Comparison of ENCODE assay signal across 10 cellular contexts in the genomic region with DNA sequence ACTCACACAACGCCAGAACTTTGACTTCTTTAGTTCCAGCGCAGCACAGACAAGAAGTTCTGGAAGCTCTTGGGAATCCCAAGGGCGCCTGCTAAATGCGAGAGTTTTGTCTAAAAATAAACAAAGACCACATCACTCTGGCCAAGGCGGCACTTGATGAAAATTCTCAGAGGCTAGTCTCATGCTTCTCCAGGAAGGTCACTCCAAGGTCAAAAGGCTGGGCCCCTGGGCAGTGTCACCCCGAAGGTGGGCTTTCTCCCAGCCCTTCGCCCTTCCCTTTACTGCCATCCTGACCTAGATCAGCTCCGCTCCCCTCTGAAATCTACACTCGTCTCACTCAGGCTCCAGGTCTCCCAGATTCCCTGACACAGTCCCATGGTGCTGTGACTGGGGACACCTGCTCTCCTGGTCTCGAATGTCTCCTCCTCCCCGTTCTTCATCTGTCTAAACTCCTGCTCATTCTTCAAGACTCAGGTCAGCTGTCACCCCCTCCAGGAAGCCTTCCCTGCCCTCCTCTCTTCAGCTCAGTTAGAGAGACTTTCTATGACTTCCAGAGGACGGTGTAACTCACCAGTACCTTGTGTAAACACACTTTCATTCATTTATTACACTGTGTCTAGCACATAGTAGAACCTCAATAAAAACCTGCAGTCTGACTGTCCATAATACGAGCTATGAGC. TPM values are rescaled to one million over a fixed set of nuclear protein-coding genes. Genes with fewer than 3 reads are reported as not detected.
DNase-seq lines count a peak whose midpoint lies in the region; ATAC-seq, FAIRE-seq and TF ChIP-seq lines count a peak whose summit lies in the region.
"Had no signal": no experiment of that assay in that cellular context is flagged by ENCODE, and none has a peak within 500 bp of the region (broad histone marks: within the 10 kb centered on the region; RNA-seq: fewer than 3 reads in every experiment).

No MANE protein-coding gene starts in this region.

- no peak for TF ChIP-seq EP300 in GM12878 (IDR thresholded peaks at IDR 0.05; ENCODE audit: borderline replicate concordance in 1 of 2, control insufficient read depth in 1 of 2, low read depth in 2 of 2, low read length in 2 of 2)

- H3K79me2 ChIP-seq in GM12878 (ENCODE audit: control insufficient read depth, insufficient read depth, low read length) = peaks cover 34% of the 10 kb centered on the region

- H3K9me3 Mint-ChIP-seq in activated CD4-positive, alpha-beta T cell treated with anti-CD3 and anti-CD28 coated beads, Interleukin-2, amount 10 ng/mL, durations not matched to agents 24 days and 14 days = no peaks in the 10 kb centered on the region

- H3K36me3 Mint-ChIP-seq in activated CD4-positive, alpha-beta T cell treated with anti-CD3 and anti-CD28 coated beads, Interleukin-2, amount 10 ng/mL, durations not matched to agents 24 days and 14 days (ENCODE audit: low read depth) = peaks cover 29% of the 10 kb centered on the region

- POLR2A ChIA-PET in GM12878 (lab: Charles Lee) = interaction anchor here (0.6 to 5.5 kb wide), 8 partner anchors 8 to 79 kb away, joined by 3 to 31 read pairs (median 8); no protein-coding TSS in a partner anchor

- SMC1A ChIA-PET in GM12878 (lab: Charles Lee; ENCODE audit: uncharacterized antibody, unreplicated experiment) = interaction anchor here (0.6 to 21.7 kb wide), 13 partner anchors 6 to 327 kb away, joined by 3 to 351 read pairs (median 4); no protein-coding TSS in a partner anchor

- ATAC-seq in GM12878 (no peak), HG03280 (IDR thresholded peaks at IDR 0.05; ENCODE audit: unreplicated experiment) (no peak), HG02623 (IDR thresholded peaks at IDR 0.05; ENCODE audit: unreplicated experiment) (no peak)

- intact Hi-C loops in activated CD4-positive, alpha-beta T cell treated with anti-CD3 and anti-CD28 coated beads, Interleukin-2, amount 10 ng/mL, durations not matched to agents 24 days and 14 days (cut with micrococcal nuclease) = loop anchor here (1.0 to 2.0 kb wide), 6 partner anchors 8 to 119 kb away; no protein-coding TSS in a partner anchor
- intact Hi-C loops in GM12878 (cut with micrococcal nuclease; ENCODE audit: unreplicated experiment) (no loop called here), testis (cut with DNase I; ENCODE audit: low total_unique reads) (no loop called here)

- peak overlapping the region; percentile 91 for H3K4me2 ChIP-seq in GM12878 (ENCODE audit: control insufficient read depth, insufficient read depth)

- H3K27ac Mint-ChIP-seq in activated CD4-positive, alpha-beta T cell treated with anti-CD3 and anti-CD28 coated beads, Interleukin-2, amount 10 ng/mL, durations not matched to agents 24 days and 14 days = peak overlapping the region; percentile 63

- TF ChIP-seq POLR2A in GM12878 (IDR thresholded peaks at IDR 0.05; ENCODE audit: low read depth, low read length) (no peak), testis (IDR thresholded peaks at IDR 0.05) (no peak)

- peak overlapping the region; percentile 67 for H3K4me3 Mint-ChIP-seq in activated CD4-positive, alpha-beta T cell treated with anti-CD3 and anti-CD28 coated beads, Interleukin-2, amount 10 ng/mL, durations not matched to agents 24 days and 14 days

- DNase-seq in activated CD4-positive, alpha-beta T cell treated with anti-CD3 and anti-CD28 coated beads, Interleukin-2, amount 10 ng/mL, durations not matched to agents 24 days and 14 days = no peak
- DNase-seq in activated CD4-positive, alpha-beta T cell treated with anti-CD3 and anti-CD28 coated beads for 1 hour = no peak
- DNase-seq in GM12878 (ENCODE audit: low read depth, low spot score) = no peak
- DNase-seq in testis = no peak
- DNase-seq in medulla oblongata (ENCODE audit: extremely low spot score) = no peak
- DNase-seq: NCI-H146 had no signal

- H3K27ac ChIP-seq in GM12878 (ENCODE audit: control insufficient read depth, insufficient read depth) (peak overlapping the region; percentile 71), mesodermal cell (ENCODE audit: low read depth, low read length, severe bottlenecking) (peak overlapping the region; percentile 45), testis (peak overlapping the region; percentile 73 to 89)
- H3K27ac ChIP-seq: neutrophil had no signal

- H3K9ac ChIP-seq in GM12878 (ENCODE audit: control insufficient read depth, insufficient read depth, low read length) = peak overlapping the region; percentile 60

- TF ChIP-seq RAD21 in GM12878 (IDR thresholded peaks at IDR 0.05; ENCODE audit: insufficient read depth, low read depth, low read length) = no peak

- BruUV-seq in GM12878 (replicated peaks; lab: Mats Ljungman, UMichigan) = no TSS peak

- no peak for TF ChIP-seq CTCF in GM12878 (IDR thresholded peaks at IDR 0.05 in 2 of 3, conservative IDR thresholded peaks at IDR 0.05 in 1 of 3; ENCODE audit: control insufficient read depth in 2 of 3, extremely low read depth in 1 of 3, insufficient read depth in 1 of 3, low read depth in 3 of 3, low read length in 3 of 3)
- TF ChIP-seq CTCF in testis (IDR thresholded peaks at IDR 0.05) = no peak

- H3K4me3 ChIP-seq in GM12878 (peak overlapping the region; percentile 50; the same call in 1 of the 2 replicates), mesodermal cell (ENCODE audit: extremely low read depth, insufficient read depth, low read length, poor library complexity, severe bottlenecking) (no peak overlapping the region), testis (no peak overlapping the region)

- H4K20me1 ChIP-seq in GM12878 (ENCODE audit: control insufficient read depth, insufficient read depth) = no peaks in the 10 kb centered on the region; the same call in 1 of the 2 replicates

- H3K9me3 ChIP-seq in GM12878 (replicated peaks; ENCODE audit: control insufficient read depth, insufficient read depth, low read length) (no peaks in the 10 kb centered on the region), mesodermal cell (ENCODE audit: control insufficient read depth, low read length) (no peaks in the 10 kb centered on the region), testis (no peaks in the 10 kb centered on the region)
- H3K9me3 ChIP-seq: neutrophil had no signal

- RAD21 ChIA-PET in GM12878 (lab: Charles Lee; ENCODE audit: unreplicated experiment) = interaction anchor here (1.0 to 4.1 kb wide), 8 partner anchors 8 to 86 kb away, joined by 3 to 37 read pairs (median 16); no protein-coding TSS in a partner anchor

- H2AFZ ChIP-seq in GM12878 (ENCODE audit: control insufficient read depth, low read depth, low read length) = no peak overlapping the region; the same call in 1 of the 2 replicates

- CTCF ChIA-PET in GM12878 (lab: Yijun Ruan, JAX) = interaction anchor here (0.6 to 21.9 kb wide), 15 partner anchors 7 to 1061 kb away, joined by 3 to 319 read pairs (median 5); no protein-coding TSS in a partner anchor

- H3K27me3 ChIP-seq in GM12878 (replicated peaks in 1 of 2; ENCODE audit: control insufficient read depth in 2 of 2, insufficient read depth in 2 of 2, low read length in 1 of 2) (no peaks in the 10 kb centered on the region), testis (no peaks in the 10 kb centered on the region)
- H3K27me3 ChIP-seq: neutrophil had no signal

- peaks cover 66% of the 10 kb centered on the region for H3K4me1 ChIP-seq in GM12878 (ENCODE audit: control insufficient read depth, insufficient read depth, low read length)
- H3K4me1 ChIP-seq in mesodermal cell (ENCODE audit: control insufficient read depth, insufficient read depth, low read length, poor library complexity, severe bottlenecking) = peaks cover 24% of the 10 kb centered on the region
- H3K4me1 ChIP-seq in testis = peaks cover 81% of the 10 kb centered on the region

- peak; percentile 23 for FAIRE-seq in GM12878 (lab: Jason Lieb, UNC)

- H3K4me1 Mint-ChIP-seq in activated CD4-positive, alpha-beta T cell treated with anti-CD3 and anti-CD28 coated beads, Interleukin-2, amount 10 ng/mL, durations not matched to agents 24 days and 14 days = peaks cover 66% of the 10 kb centered on the region

- WGBS in GM12878 (ENCODE audit: insufficient coverage, insufficient replicate concordance, low lambda C conversion rate, missing lambda C conversion rate) = 17% methylated on average over 13 of the region's 13 CpGs
- 93 to 95% methylated on average over 11 to 12 of the region's 13 CpGs for WGBS in mesodermal cell (ENCODE audit: insufficient coverage in 2 of 2), 2 experiments
- 47 to 56% methylated on average over 13 of the region's 13 CpGs for WGBS in testis, 2 donors

- in situ Hi-C loops in GM12878 (cut with MboI) = no loop called here

- no peaks in the 10 kb centered on the region for H3K27me3 Mint-ChIP-seq in activated CD4-positive, alpha-beta T cell treated with anti-CD3 and anti-CD28 coated beads, Interleukin-2, amount 10 ng/mL, durations not matched to agents 24 days and 14 days

- peaks cover 1 to 2% of the 10 kb centered on the region in 2 experiments; a peak in 2 of 4 replicates for H3K36me3 ChIP-seq in GM12878 (ENCODE audit: control insufficient read depth in 2 of 2, insufficient read depth in 2 of 2, low read length in 1 of 2)
- H3K36me3 ChIP-seq in mesodermal cell (ENCODE audit: control insufficient read depth, insufficient read depth, low read length) = peaks cover 9% of the 10 kb centered on the region
- H3K36me3 ChIP-seq in testis (ENCODE audit: low read depth, missing control alignments) = no peaks in the 10 kb centered on the region

RNA-seq across cellular contexts. Expression of a gene that starts 10.5 kb away (rescaled TPM):
- 20.9 and 21.8 TPM in 2 replicates for total RNA-seq in activated CD4-positive, alpha-beta T cell treated with anti-CD3 and anti-CD28 coated beads, Interleukin-2, amount 10 ng/mL, durations not matched to agents 24 days and 14 days
- 50.5 and 56.5 TPM in 2 replicates for total RNA-seq in GM12878 (2013; cell fraction: nucleolus; rRNA removed)
- total RNA-seq in GM12878 (2014; rRNA removed) = 20.6 and 26.3 TPM in 2 replicates
- total RNA-seq in GM12878 (2014; rRNA removed; fragmentation: Illumina TruSeq; extraction: Trizol) = 9.8 and 12.2 TPM in 2 replicates
- total RNA-seq in GM12878 (2021) = 25.2 and 26.1 TPM in 2 replicates
- polyA plus RNA-seq in GM12878 (2011; ENCODE audit: low read depth) = 3.7 TPM
- polyA plus RNA-seq in GM12878 (2011; rRNA removed) = 6.3 and 8.6 TPM in 2 replicates
- 10.5 and 14.4 TPM in 2 replicates for polyA plus RNA-seq in GM12878 (2011; cell fraction: cytosol; rRNA removed)
- polyA plus RNA-seq in GM12878 (2011; cell fraction: nucleus; rRNA removed) = 14.4 and 19.5 TPM in 2 replicates
- 7.8 and 8.4 TPM in 2 replicates for polyA plus RNA-seq in GM12878 (2012)
- polyA plus RNA-seq in GM12878 (2014; fragmentation: Illumina TruSeq; extraction: Trizol) = 2.7 and 6.5 TPM in 2 replicates
- under 1 TPM; 0.05 to 0.16 TPM for polyA plus RNA-seq in GM12878 (2014; fragmentation: Nextera tagmentation; extraction: Ambion mirVana)
- 14.8 and 15.6 TPM in 2 replicates for polyA plus RNA-seq in GM12878 (2014; rRNA removed)
- 1 to 10 TPM; 4.9 to 7.7 TPM for polyA plus RNA-seq in GM12878 (2016; fragmentation: Nextera tagmentation; extraction: Ambion mirVana)
- 15.6 and 28.6 TPM in 2 replicates for polyA minus RNA-seq in GM12878 (2011; rRNA and poly(A)+ RNA removed)
- 13.3 and 14.2 TPM in 2 replicates for polyA minus RNA-seq in GM12878 (2011; cell fraction: cytosol; rRNA and poly(A)+ RNA removed)
- 11.6 and 25.5 TPM in 2 replicates for polyA minus RNA-seq in GM12878 (2011; cell fraction: nucleus; rRNA and poly(A)+ RNA removed)
- 10.9 TPM for polyA plus RNA-seq in mesodermal cell (2013, experiment 1 of 2)
- 10.6 TPM for polyA plus RNA-seq in mesodermal cell (2013, experiment 2 of 2)
- total RNA-seq in testis = 100 to 1,000 TPM; 109 to 125 TPM
- polyA plus RNA-seq in testis (ENCODE audit: insufficient read depth, low read depth, low replicate concordance) = 36.9 TPM

RNA-seq across cellular contexts. Expression of a gene that starts 58.0 kb away (rescaled TPM):
- 21.5 and 22.3 TPM in 2 replicates for total RNA-seq in activated CD4-positive, alpha-beta T cell treated with anti-CD3 and anti-CD28 coated beads, Interleukin-2, amount 10 ng/mL, durations not matched to agents 24 days and 14 days
- total RNA-seq in GM12878 (2013; cell fraction: nucleolus; rRNA removed) = 74.3 and 77.7 TPM in 2 replicates
- total RNA-seq in GM12878 (2014; rRNA removed) = 22.2 and 25.1 TPM in 2 replicates
- total RNA-seq in GM12878 (2014; rRNA removed; fragmentation: Illumina TruSeq; extraction: Trizol) = 23.8 and 26.2 TPM in 2 replicates
- total RNA-seq in GM12878 (2021) = 18.2 and 21.8 TPM in 2 replicates
- polyA plus RNA-seq in GM12878 (2011; ENCODE audit: low read depth) = 11.8 TPM
- polyA plus RNA-seq in GM12878 (2011; rRNA removed) = 24.9 and 43.1 TPM in 2 replicates
- 9.6 and 11.9 TPM in 2 replicates for polyA plus RNA-seq in GM12878 (2011; cell fraction: cytosol; rRNA removed)
- polyA plus RNA-seq in GM12878 (2011; cell fraction: nucleus; rRNA removed) = 10.8 and 12.3 TPM in 2 replicates
- 18.8 and 21.5 TPM in 2 replicates for polyA plus RNA-seq in GM12878 (2012)
- polyA plus RNA-seq in GM12878 (2014; fragmentation: Illumina TruSeq; extraction: Trizol) = 22.4 and 27.1 TPM in 2 replicates
- polyA plus RNA-seq in GM12878 (2014; fragmentation: Nextera tagmentation; extraction: Ambion mirVana) = 10 to 100 TPM in 1 of 2 experiments, 1 to 10 TPM in 1; 9.1 to 12.9 TPM
- 18.1 and 22.1 TPM in 2 replicates for polyA plus RNA-seq in GM12878 (2014; rRNA removed)
- polyA plus RNA-seq in GM12878 (2016; fragmentation: Nextera tagmentation; extraction: Ambion mirVana) = 10 to 100 TPM; 26.2 to 29.3 TPM
- 7.2 and 12.3 TPM in 2 replicates for polyA minus RNA-seq in GM12878 (2011; rRNA and poly(A)+ RNA removed)
- polyA minus RNA-seq in GM12878 (2011; cell fraction: cytosol; rRNA and poly(A)+ RNA removed) = 3.7 and 5.9 TPM in 2 replicates
- polyA minus RNA-seq in GM12878 (2011; cell fraction: nucleus; rRNA and poly(A)+ RNA removed) = 14.4 and 19.8 TPM in 2 replicates
- 30.3 TPM for polyA plus RNA-seq in mesodermal cell (2013, experiment 1 of 2)
- 29.8 TPM for polyA plus RNA-seq in mesodermal cell (2013, experiment 2 of 2)
- 10 to 100 TPM; 25.8 to 27.6 TPM for total RNA-seq in testis
- polyA plus RNA-seq in testis (ENCODE audit: insufficient read depth, low read depth, low replicate concordance) = 47.9 TPM
